ENCODE assay signal across 8 cellular contexts in genomic region chr2:203706403-203706802, GRCh38. TPM values are rescaled to one million over a fixed set of nuclear protein-coding genes. Genes with fewer than 3 reads are reported as not detected.
DNase-seq lines count a peak whose midpoint lies in the region; ATAC-seq and TF ChIP-seq lines count a peak whose summit lies in the region.

CD28 (plus strand) TSS chr2:203706639; CDS start chr2:203706697, 58 bp downstream.

- no peaks in the 10 kb centered on the region for H3K27me3 ChIP-seq in muscle layer of duodenum (ENCODE audit: low read depth, low read length)
- H3K27me3 ChIP-seq in tibial artery = no peaks in the 10 kb centered on the region

- peak; percentile 81 for DNase-seq in activated CD8-positive, alpha-beta memory T cell treated with anti-CD3 and anti-CD28 coated beads, Interleukin-2, amount 50 U/mL, for 1 hour (ENCODE audit: extremely low read depth)
- DNase-seq in tibial artery (peak; percentile 34 to 73), NOMO-1 treated with dmso at 0.1 percent for 144 hours (lab: John Stamatoyannopoulos, UW; ENCODE audit: unreplicated experiment) (no peak), medulla oblongata (ENCODE audit: extremely low spot score) (no peak), endothelial cell (ENCODE audit: low spot score) (no peak)

- H3K4me3 ChIP-seq in muscle layer of duodenum (ENCODE audit: low read depth in 1 of 2, low read length in 2 of 2) = no peak within 1 kb of the TSS
- H3K4me3 ChIP-seq in tibial artery = no peak within 1 kb of the TSS

- no peaks in the 10 kb centered on the region for H3K9me3 Mint-ChIP-seq in endothelial cell (ENCODE audit: unreplicated experiment)

- H3K27ac Mint-ChIP-seq in endothelial cell (ENCODE audit: unreplicated experiment) = no peak within 1 kb of the TSS

- H3K4me1 ChIP-seq in muscle layer of duodenum (ENCODE audit: control insufficient read depth in 1 of 2, insufficient read depth in 2 of 2, low read length in 2 of 2) (no peaks in the 10 kb centered on the region), tibial artery (no peaks in the 10 kb centered on the region)

- peak within 1 kb of the TSS; percentile 26 for H3K27ac ChIP-seq in muscle layer of duodenum (ENCODE audit: low read length)
- H3K27ac ChIP-seq in tibial artery = no peak within 1 kb of the TSS

- intact Hi-C loops in tibial artery (cut with DNase I; ENCODE audit: low total_unique reads) = no loop called here

- no peaks in the 10 kb centered on the region for H3K36me3 Mint-ChIP-seq in endothelial cell (ENCODE audit: low read depth, unreplicated experiment)

- H3K36me3 ChIP-seq in muscle layer of duodenum (ENCODE audit: control insufficient read depth in 1 of 2, insufficient read depth in 2 of 2, low read length in 2 of 2) = no peaks in the 10 kb centered on the region
- no peaks in the 10 kb centered on the region for H3K36me3 ChIP-seq in tibial artery

- ATAC-seq in GM19463 (IDR thresholded peaks at IDR 0.05; ENCODE audit: unreplicated experiment) (peak; percentile 99), HG03469 (IDR thresholded peaks at IDR 0.05; ENCODE audit: unreplicated experiment) (peak; percentile 97)

- TF ChIP-seq CTCF in tibial artery (IDR thresholded peaks at IDR 0.05) (no peak), endothelial cell (IDR thresholded peaks at IDR 0.05; ENCODE audit: unreplicated experiment) (no peak)

- no peak within 1 kb of the TSS for H3K4me3 Mint-ChIP-seq in endothelial cell (ENCODE audit: unreplicated experiment)

- H3K4me1 Mint-ChIP-seq in endothelial cell (ENCODE audit: unreplicated experiment) = peaks cover 3% of the 10 kb centered on the region

- H3K27me3 Mint-ChIP-seq in endothelial cell (ENCODE audit: unreplicated experiment) = no peaks in the 10 kb centered on the region

- H3K9me3 ChIP-seq in muscle layer of duodenum (ENCODE audit: control insufficient read depth in 1 of 2, low read length in 2 of 2) = peaks cover 0 to 3% of the 10 kb centered on the region in 2 donors
- H3K9me3 ChIP-seq in tibial artery = peaks cover 0 to 3% (median 0%) of the 10 kb centered on the region in 3 donors

RNA-seq across cellular contexts. Expression of gene CD28, which starts in this region (rescaled TPM):
- not detected for total RNA-seq in endothelial cell (ENCODE audit: unreplicated experiment)

Comparison
In these comparisons a context has a peak if more than half of its experiments do, and no peak if none do; other contexts are left out.
1. DNase-seq: peak in activated CD8-positive, alpha-beta memory T cell treated with anti-CD3 and anti-CD28 coated beads, Interleukin-2, amount 50 U/mL, for 1 hour (single experiment) and tibial artery (2 of 2); none in NOMO-1 treated with dmso at 0.1 percent for 144 hours (single experiment), medulla oblongata (single experiment) and endothelial cell (single experiment).